39 cellular contexts compared by ENCODE assay signal in genomic region chr18:29313312-29313711, GRCh38.
"Had no signal": no experiment of that assay in that cellular context is flagged by ENCODE, and none has a peak within 500 bp of the region (broad histone marks: within the 10 kb centered on the region; RNA-seq: fewer than 3 reads in every experiment).

No MANE protein-coding gene starts in this region.

- H3K27me3 ChIP-seq: adrenal gland, ascending aorta, body of pancreas, brain microvascular endothelial cell, breast epithelium, cardiac muscle cell had no signal

- H3K4me3 ChIP-seq: adrenal gland, ascending aorta, body of pancreas, breast epithelium, cardiac muscle cell had no signal

- H3K4me3 Mint-ChIP-seq: activated naive CD4-positive, alpha-beta T cell treated with anti-CD3 and anti-CD28 coated beads for 36 hours; activated naive CD4-positive, alpha-beta T cell treated with anti-CD3 and anti-CD28 coated beads, Interleukin-2, amount 10 ng/mL, durations not matched to agents 7 days and 5 days; activated naive CD4-positive, alpha-beta T cell treated with anti-CD3 and anti-CD28 coated beads, Interleukin-2, amount 50 U/mL, for 24 hours; activated naive CD8-positive, alpha-beta T cell; activated naive CD8-positive, alpha-beta T cell treated with anti-CD3 and anti-CD28 coated beads for 36 hours; activated naive CD8-positive, alpha-beta T cell treated with anti-CD3 and anti-CD28 coated beads, Interleukin-2, amount 10 ng/mL, durations not matched to agents 7 days and 5 days; activated naive CD8-positive, alpha-beta T cell treated with anti-CD3 and anti-CD28 coated beads, Interleukin-2, amount 50 U/mL, for 24 hours; activated T-cell treated with anti-CD3 and anti-CD28 coated beads, Interleukin-2, amount 50 U/mL, for 24 hours; activated T-cell treated with anti-CD3 and anti-CD28 coated beads, Interleukin-2, amount 50 U/mL, for 4 hours; activated T-cell treated with anti-CD3 and anti-CD28 coated beads, Interleukin-2, amount 50 U/mL, for 72 hours; activated T-helper 1 cell treated with anti-CD3 and anti-CD28 coated beads, Interleukin-12 subunit alpha, Interleukin-12 subunit beta, Interleukin-2, Interleukin-4 antibody, amounts not matched to agents 30 ng/mL and 10 ng/mL and 1 ng/mL, durations not matched to agents 14 hours and 24 hours and 36 hours; activated T-helper 17 cell treated with anti-CD3 and anti-CD28 coated beads, Interleukin-2, amount 50 U/mL, for 72 hours; brain; central memory CD8-positive, alpha-beta T cell had no signal

- ATAC-seq: activated naive CD4-positive, alpha-beta T cell treated with anti-CD3 and anti-CD28 coated beads, Interleukin-2, amount 50 U/mL, for 72 hours; activated naive CD8-positive, alpha-beta T cell treated with anti-CD3 and anti-CD28 coated beads, Interleukin-2, amount 50 U/mL, for 24 hours; activated T-cell treated with anti-CD3 and anti-CD28 coated beads, Interleukin-2, amount 50 U/mL, for 4 hours; activated T-cell treated with anti-CD3 and anti-CD28 coated beads, Interleukin-2, amount 50 U/mL, for 72 hours; activated T-helper 17 cell treated with anti-CD3 and anti-CD28 coated beads, Interleukin-2, amount 50 U/mL, for 72 hours; body of pancreas had no signal

- H3K4me1 ChIP-seq: adrenal gland, ascending aorta, body of pancreas, breast epithelium had no signal

- H3K9me3 Mint-ChIP-seq: activated naive CD8-positive, alpha-beta T cell treated with anti-CD3 and anti-CD28 coated beads, Interleukin-2, amount 10 ng/mL, durations not matched to agents 7 days and 5 days; central memory CD8-positive, alpha-beta T cell had no signal

- FAIRE-seq: astrocyte, bronchial epithelial cell had no signal

- DNase-seq: activated effector memory CD4-positive, alpha-beta T cell treated with anti-CD3 and anti-CD28 coated beads, Interleukin-2, amount 50 U/mL, for 16 hours; activated effector memory CD4-positive, alpha-beta T cell treated with Interleukin-2 at 50 U/mL for 16 hours; activated gamma-delta T cell; activated gamma-delta T cell treated with Interleukin-2 at 50 U/mL for 16 hours; activated naive CD4-positive, alpha-beta T cell; activated naive CD4-positive, alpha-beta T cell treated with anti-CD3 and anti-CD28 coated beads for 36 hours; activated naive CD4-positive, alpha-beta T cell treated with anti-CD3 and anti-CD28 coated beads, Interleukin-2, amount 10 ng/mL, durations not matched to agents 7 days and 5 days; activated naive CD4-positive, alpha-beta T cell treated with anti-CD3 and anti-CD28 coated beads, Interleukin-2, amount 50 U/mL, for 16 hours; activated naive CD4-positive, alpha-beta T cell treated with Interleukin-2 at 50 U/mL for 16 hours; activated naive CD8-positive, alpha-beta T cell treated with anti-CD3 and anti-CD28 coated beads for 36 hours; activated naive CD8-positive, alpha-beta T cell treated with anti-CD3 and anti-CD28 coated beads, Interleukin-2, amount 10 ng/mL, durations not matched to agents 7 days and 5 days; activated naive CD8-positive, alpha-beta T cell treated with anti-CD3 and anti-CD28 coated beads, Interleukin-2, amount 50 U/mL, for 24 hours; activated T-cell treated with anti-CD3 and anti-CD28 coated beads, Interleukin-2, amount 50 U/mL, for 24 hours; activated T-cell treated with anti-CD3 and anti-CD28 coated beads, Interleukin-2, amount 50 U/mL, for 4 hours; activated T-cell treated with anti-CD3 and anti-CD28 coated beads, Interleukin-2, amount 50 U/mL, for 48 hours; activated T-cell treated with anti-CD3 and anti-CD28 coated beads, Interleukin-2, amount 50 U/mL, for 72 hours; adrenal gland; amniotic stem cell; amygdala; anterior cingulate cortex; aorta; body of pancreas; brain microvascular endothelial cell; caudate nucleus; central memory CD4-positive, alpha-beta T cell; cerebellar nuclear complex had no signal

- H3K4me1 Mint-ChIP-seq: activated naive CD4-positive, alpha-beta T cell treated with anti-CD3 and anti-CD28 coated beads, Interleukin-2, amount 10 ng/mL, durations not matched to agents 7 days and 5 days; activated naive CD4-positive, alpha-beta T cell treated with anti-CD3 and anti-CD28 coated beads, Interleukin-2, amount 50 U/mL, for 24 hours; activated naive CD8-positive, alpha-beta T cell treated with anti-CD3 and anti-CD28 coated beads for 36 hours; activated naive CD8-positive, alpha-beta T cell treated with anti-CD3 and anti-CD28 coated beads, Interleukin-2, amount 10 ng/mL, durations not matched to agents 7 days and 5 days; activated naive CD8-positive, alpha-beta T cell treated with anti-CD3 and anti-CD28 coated beads, Interleukin-2, amount 50 U/mL, for 24 hours; activated T-helper 17 cell treated with anti-CD3 and anti-CD28 coated beads, Interleukin-2, amount 50 U/mL, for 72 hours; brain; central memory CD8-positive, alpha-beta T cell had no signal

- H3K27ac ChIP-seq: adrenal gland, ascending aorta, body of pancreas, brain microvascular endothelial cell, breast epithelium, cardiac muscle cell had no signal

- H3K9me3 ChIP-seq: adrenal gland, ascending aorta, body of pancreas, breast epithelium had no signal

- H3K36me3 ChIP-seq: adrenal gland, ascending aorta, brain microvascular endothelial cell, breast epithelium, cardiac muscle cell had no signal

- H3K27ac Mint-ChIP-seq: activated naive CD4-positive, alpha-beta T cell treated with anti-CD3 and anti-CD28 coated beads for 36 hours; activated naive CD4-positive, alpha-beta T cell treated with anti-CD3 and anti-CD28 coated beads, Interleukin-2, amount 10 ng/mL, durations not matched to agents 7 days and 5 days; activated naive CD4-positive, alpha-beta T cell treated with anti-CD3 and anti-CD28 coated beads, Interleukin-2, amount 50 U/mL, for 24 hours; activated naive CD4-positive, alpha-beta T cell treated with anti-CD3 and anti-CD28 coated beads, Interleukin-2, amount 50 U/mL, for 72 hours; activated naive CD8-positive, alpha-beta T cell; activated naive CD8-positive, alpha-beta T cell treated with anti-CD3 and anti-CD28 coated beads for 36 hours; activated naive CD8-positive, alpha-beta T cell treated with anti-CD3 and anti-CD28 coated beads, Interleukin-2, amount 10 ng/mL, durations not matched to agents 7 days and 5 days; activated naive CD8-positive, alpha-beta T cell treated with anti-CD3 and anti-CD28 coated beads, Interleukin-2, amount 50 U/mL, for 24 hours; activated T-cell treated with anti-CD3 and anti-CD28 coated beads, Interleukin-2, amount 50 U/mL, for 24 hours; activated T-cell treated with anti-CD3 and anti-CD28 coated beads, Interleukin-2, amount 50 U/mL, for 72 hours; activated T-helper 1 cell treated with anti-CD3 and anti-CD28 coated beads, Interleukin-12 subunit alpha, Interleukin-12 subunit beta, Interleukin-2, Interleukin-4 antibody, amounts not matched to agents 30 ng/mL and 10 ng/mL and 1 ng/mL, durations not matched to agents 14 hours and 24 hours and 36 hours; activated T-helper 17 cell treated with anti-CD3 and anti-CD28 coated beads, Interleukin-2, amount 50 U/mL, for 72 hours; activated T-helper 2 cell treated with anti-CD3 and anti-CD28 coated beads, Interferon-gamma antibody, Interleukin-2, Interleukin-4, amounts not matched to agents 10 μg/mL and 5 μg/mL and 100 μg/mL, durations not matched to agents 14 hours and 24 hours and 36 hours; brain had no signal

- H3K27me3 Mint-ChIP-seq: activated naive CD4-positive, alpha-beta T cell treated with anti-CD3 and anti-CD28 coated beads, Interleukin-2, amount 10 ng/mL, durations not matched to agents 7 days and 5 days; activated naive CD4-positive, alpha-beta T cell treated with anti-CD3 and anti-CD28 coated beads, Interleukin-2, amount 50 U/mL, for 24 hours; activated naive CD8-positive, alpha-beta T cell; activated naive CD8-positive, alpha-beta T cell treated with anti-CD3 and anti-CD28 coated beads for 36 hours; activated naive CD8-positive, alpha-beta T cell treated with anti-CD3 and anti-CD28 coated beads, Interleukin-2, amount 10 ng/mL, durations not matched to agents 7 days and 5 days; activated naive CD8-positive, alpha-beta T cell treated with anti-CD3 and anti-CD28 coated beads, Interleukin-2, amount 50 U/mL, for 24 hours; activated T-cell treated with anti-CD3 and anti-CD28 coated beads, Interleukin-2, amount 50 U/mL, for 24 hours; activated T-helper 17 cell treated with anti-CD3 and anti-CD28 coated beads, Interleukin-2, amount 50 U/mL, for 72 hours; brain; central memory CD8-positive, alpha-beta T cell had no signal

- H3K36me3 Mint-ChIP-seq: activated naive CD4-positive, alpha-beta T cell treated with anti-CD3 and anti-CD28 coated beads, Interleukin-2, amount 10 ng/mL, durations not matched to agents 7 days and 5 days; activated naive CD4-positive, alpha-beta T cell treated with anti-CD3 and anti-CD28 coated beads, Interleukin-2, amount 50 U/mL, for 24 hours; activated naive CD4-positive, alpha-beta T cell treated with anti-CD3 and anti-CD28 coated beads, Interleukin-2, amount 50 U/mL, for 72 hours; activated naive CD8-positive, alpha-beta T cell; activated naive CD8-positive, alpha-beta T cell treated with anti-CD3 and anti-CD28 coated beads for 36 hours; activated naive CD8-positive, alpha-beta T cell treated with anti-CD3 and anti-CD28 coated beads, Interleukin-2, amount 10 ng/mL, durations not matched to agents 7 days and 5 days; brain had no signal
